Comparison of ENCODE assay signal across 8 cellular contexts in the genomic region with DNA sequence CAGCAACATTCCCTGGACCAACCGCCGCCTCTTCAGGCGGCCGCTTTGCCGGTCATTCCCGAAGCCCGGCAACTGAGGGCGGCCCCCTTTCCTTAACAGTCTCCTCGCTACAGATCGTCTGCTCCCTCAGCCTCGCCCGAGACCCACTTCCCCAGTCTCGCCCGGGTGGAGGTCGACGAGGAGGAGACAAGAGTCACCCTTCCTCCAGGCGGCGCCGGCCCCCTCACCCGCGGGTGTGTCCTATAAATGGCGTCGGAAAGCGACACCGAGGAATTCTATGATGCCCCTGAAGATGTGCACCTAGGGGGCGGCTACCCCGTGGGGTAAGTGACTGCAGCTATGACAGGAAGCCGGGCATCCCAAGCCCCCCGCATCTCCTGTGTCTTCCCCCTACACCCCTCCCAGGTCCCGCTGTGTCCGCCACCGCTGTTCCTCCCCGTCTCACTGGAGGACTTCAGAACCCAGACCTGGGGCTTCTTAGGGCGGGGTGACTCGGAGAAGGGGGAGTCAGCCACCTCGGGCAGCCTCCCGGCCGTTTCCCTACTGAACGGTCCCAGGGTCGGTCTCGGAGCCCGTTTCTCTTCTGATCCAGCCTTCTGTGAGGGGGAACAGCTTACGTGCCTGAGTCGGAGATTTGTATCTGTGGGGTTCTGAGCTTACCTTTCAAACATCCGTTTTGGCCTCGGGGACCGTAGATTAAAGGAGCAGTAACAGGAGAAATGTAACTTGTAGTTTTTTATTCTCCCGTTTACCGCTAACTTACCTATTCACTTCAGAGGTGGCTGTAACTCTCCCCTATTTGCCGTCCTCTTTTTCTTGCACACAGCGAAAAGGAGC. TPM values are rescaled to one million over a fixed set of nuclear protein-coding genes. Genes with fewer than 3 reads are reported as not detected.
DNase-seq lines count a peak whose midpoint lies in the region; ATAC-seq lines count a peak whose summit lies in the region.

No MANE protein-coding gene starts in this region.

- peak overlapping the region; percentile 98 for H3K27ac Mint-ChIP-seq in activated naive CD8-positive, alpha-beta T cell treated with anti-CD3 and anti-CD28 coated beads for 36 hours

- H3K4me1 Mint-ChIP-seq in activated naive CD8-positive, alpha-beta T cell treated with anti-CD3 and anti-CD28 coated beads for 36 hours: peaks cover 28% of the 10 kb centered on the region

- peak; percentile 19 for ATAC-seq in GM19328 (IDR thresholded peaks at IDR 0.05; ENCODE audit: unreplicated experiment)
- ATAC-seq in HG03460 (IDR thresholded peaks at IDR 0.05; ENCODE audit: unreplicated experiment): peak; percentile 28
- peak; percentile 52 for ATAC-seq in left ventricle myocardium superior
- ATAC-seq in sciatic nerve: peak; percentile 55

- DNase-seq in Ammon's horn (ENCODE audit: low spot score) (peak; percentile 42), SK-MEL-5 (ENCODE audit: low read depth, low spot score) (peak; percentile 22), left ventricle myocardium superior (peak; percentile 57), sciatic nerve (ENCODE audit: low spot score) (peak; percentile 74), globus pallidus (ENCODE audit: low spot score) (no peak)
- DNase-seq in activated naive CD8-positive, alpha-beta T cell treated with anti-CD3 and anti-CD28 coated beads for 36 hours: peak; percentile 52

- intact Hi-C loops in left ventricle myocardium superior (cut with micrococcal nuclease): no loop called here
- intact Hi-C loops in sciatic nerve (cut with DNase I): no loop called here

- in situ Hi-C loops in SK-MEL-5 (cut with HindIII; ENCODE audit: low pct_unique_long_range_greater_than_20kb, low sequenced_read_pairs): no loop called here

- H3K27me3 Mint-ChIP-seq in activated naive CD8-positive, alpha-beta T cell treated with anti-CD3 and anti-CD28 coated beads for 36 hours: no peaks in the 10 kb centered on the region

- H3K9me3 Mint-ChIP-seq in activated naive CD8-positive, alpha-beta T cell treated with anti-CD3 and anti-CD28 coated beads for 36 hours: no peaks in the 10 kb centered on the region

- no peaks in the 10 kb centered on the region for H3K36me3 Mint-ChIP-seq in activated naive CD8-positive, alpha-beta T cell treated with anti-CD3 and anti-CD28 coated beads for 36 hours

- H3K4me3 Mint-ChIP-seq in activated naive CD8-positive, alpha-beta T cell treated with anti-CD3 and anti-CD28 coated beads for 36 hours: peak overlapping the region; percentile 97

RNA-seq across cellular contexts. Expression of gene WDR44, which starts 0.6 kb away (rescaled TPM):
- 8.3 and 8.5 TPM in 2 replicates for total RNA-seq in SK-MEL-5 (2014; rRNA removed; shearing (Covaris generic))
- 6.0 and 9.5 TPM in 2 replicates for polyA plus RNA-seq in SK-MEL-5 (2015; cell fraction: cytosol; rRNA removed)
- 6.5 and 8.2 TPM in 2 replicates for polyA plus RNA-seq in SK-MEL-5 (2015; cell fraction: nucleus; rRNA removed)
- 1 to 10 TPM; 9.2 to 9.7 TPM for total RNA-seq in activated naive CD8-positive, alpha-beta T cell treated with anti-CD3 and anti-CD28 coated beads for 36 hours
- total RNA-seq in left ventricle myocardium superior: 10.8 TPM
- 18.9 TPM for total RNA-seq in sciatic nerve
